Comparison of ENCODE assay signal across 12 cellular contexts in the genomic region with DNA sequence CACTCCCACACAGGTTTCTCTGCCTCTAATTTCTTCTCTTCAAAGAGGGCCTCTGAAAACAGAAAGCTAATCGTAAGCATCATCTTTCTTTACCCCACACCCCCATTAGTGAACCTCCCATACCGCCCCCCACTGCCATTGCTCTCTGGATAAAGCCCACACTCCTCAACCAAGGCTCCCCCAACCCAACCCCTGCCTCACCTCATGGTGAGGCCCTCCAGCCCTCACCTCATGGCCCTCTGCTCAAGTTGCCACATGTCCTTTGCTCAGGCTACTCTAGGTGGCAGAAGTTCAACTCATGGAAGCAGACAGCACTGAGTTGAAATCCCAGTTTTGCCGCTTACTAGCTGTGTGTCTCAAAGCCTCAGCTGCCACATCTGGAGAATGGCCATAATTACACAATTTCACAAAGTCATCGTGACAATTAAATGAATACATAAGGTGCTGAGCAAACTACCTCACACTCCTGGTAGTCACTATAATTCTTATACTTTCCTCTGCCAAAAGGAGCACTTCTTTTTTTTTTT. TPM values are rescaled to one million over a fixed set of nuclear protein-coding genes. Genes with fewer than 3 reads are reported as not detected.
A peak's percentile ranks its signal among the peaks of the same experiment; 100 is the strongest.
DNase-seq lines count a peak whose midpoint lies in the region; ATAC-seq, FAIRE-seq and TF ChIP-seq lines count a peak whose summit lies in the region.
"Had no signal": no experiment of that assay in that cellular context is flagged by ENCODE, and none has a peak within 500 bp of the region (broad histone marks: within the 10 kb centered on the region; RNA-seq: fewer than 3 reads in every experiment).

No MANE protein-coding gene starts in this region.

- no peaks in the 10 kb centered on the region for H3K36me3 Mint-ChIP-seq in naive thymus-derived CD8-positive, alpha-beta T cell
- no peaks in the 10 kb centered on the region for H3K36me3 Mint-ChIP-seq in activated CD8-positive, alpha-beta memory T cell treated with anti-CD3 and anti-CD28 coated beads, Interleukin-2, amount 10 ng/mL, durations not matched to agents 7 days and 5 days

- H3K9ac ChIP-seq in DND-41 (ENCODE audit: low read depth, low read length) (no peak overlapping the region), GM12878 (ENCODE audit: control insufficient read depth, insufficient read depth, low read length) (no peak overlapping the region)

- H3K9me3 ChIP-seq in DND-41 (ENCODE audit: insufficient read depth, low read length, severe bottlenecking): no peaks in the 10 kb centered on the region
- no peaks in the 10 kb centered on the region for H3K9me3 ChIP-seq in GM12878 (replicated peaks; ENCODE audit: control insufficient read depth, insufficient read depth, low read length)

- H3K36me3 ChIP-seq in DND-41 (ENCODE audit: insufficient read depth, low read length): no peaks in the 10 kb centered on the region
- H3K36me3 ChIP-seq in GM12878 (ENCODE audit: control insufficient read depth in 2 of 2, insufficient read depth in 2 of 2, low read length in 1 of 2): no peaks in the 10 kb centered on the region

- CTCF ChIA-PET in GM12878 (lab: Yijun Ruan, JAX): interaction anchor here (0.6 to 1.3 kb wide), 3 partner anchors 20 to 99 kb away, joined by 3 read pairs; no protein-coding TSS in a partner anchor
- CTCF ChIA-PET in activated CD8-positive, alpha-beta memory T cell treated with anti-CD3 and anti-CD28 coated beads, Interleukin-2, amount 10 ng/mL, durations not matched to agents 7 days and 5 days (lab: Charles Lee): interaction anchor here (0.7 to 3.0 kb wide), 4 partner anchors 9 to 252 kb away, joined by 3 to 8 read pairs (median 3); no protein-coding TSS in a partner anchor

- H3K4me2 ChIP-seq in DND-41 (ENCODE audit: insufficient read depth, low read length) (no peak overlapping the region), GM12878 (ENCODE audit: control insufficient read depth, insufficient read depth) (no peak overlapping the region)
- H3K4me2 ChIP-seq: smooth muscle cell had no signal

- no peaks in the 10 kb centered on the region for H3K79me2 ChIP-seq in DND-41 (ENCODE audit: insufficient read depth, low read length)
- H3K79me2 ChIP-seq in GM12878 (ENCODE audit: control insufficient read depth, insufficient read depth, low read length): no peaks in the 10 kb centered on the region

- POLR2A ChIA-PET in GM12878 (lab: Charles Lee): interaction anchor here (0.6 to 1.0 kb wide), 3 partner anchors 48 to 107 kb away, joined by 3 to 4 read pairs (median 4); no protein-coding TSS in a partner anchor
- POLR2A ChIA-PET in naive thymus-derived CD8-positive, alpha-beta T cell (lab: Charles Lee): no interaction called here

- no peaks in the 10 kb centered on the region for H3K27me3 Mint-ChIP-seq in naive thymus-derived CD8-positive, alpha-beta T cell
- no peaks in the 10 kb centered on the region for H3K27me3 Mint-ChIP-seq in activated CD8-positive, alpha-beta memory T cell treated with anti-CD3 and anti-CD28 coated beads, Interleukin-2, amount 10 ng/mL, durations not matched to agents 7 days and 5 days

- RAD21 ChIA-PET in GM12878 (lab: Charles Lee; ENCODE audit: unreplicated experiment): interaction anchor here (0.7 to 1.5 kb wide), 3 partner anchors 48 to 92 kb away, joined by 3 to 5 read pairs (median 3); no protein-coding TSS in a partner anchor

- WGBS in GM12878 (ENCODE audit: insufficient coverage, insufficient replicate concordance, low lambda C conversion rate, missing lambda C conversion rate): 88% methylated on average over 4 of the region's 4 CpGs

- TF ChIP-seq CTCF in DND-41 (IDR thresholded peaks at IDR 0.05; ENCODE audit: borderline replicate concordance, extremely low read depth, low read length, poor library complexity, severe bottlenecking) (peak; percentile 26), GM12878 (IDR thresholded peaks at IDR 0.05 in 2 of 3, conservative IDR thresholded peaks at IDR 0.05 in 1 of 3; ENCODE audit: control insufficient read depth in 2 of 3, extremely low read depth in 1 of 3, insufficient read depth in 1 of 3, low read depth in 3 of 3, low read length in 3 of 3) (peak in 2 of 3 experiments; percentile 4 to 13; a peak in 1 of 6 replicates)

- TF ChIP-seq EP300 in GM12878 (IDR thresholded peaks at IDR 0.05; ENCODE audit: borderline replicate concordance in 1 of 2, control insufficient read depth in 1 of 2, low read depth in 2 of 2, low read length in 2 of 2): no peak

- peak overlapping the region in 6 of 10 donors; percentile 28 to 76 (median 46) for H3K27ac Mint-ChIP-seq in naive thymus-derived CD8-positive, alpha-beta T cell
- no peak overlapping the region for H3K27ac Mint-ChIP-seq in activated CD8-positive, alpha-beta memory T cell treated with anti-CD3 and anti-CD28 coated beads, Interleukin-2, amount 10 ng/mL, durations not matched to agents 7 days and 5 days
- H3K27ac Mint-ChIP-seq: activated naive CD4-positive, alpha-beta T cell treated with anti-CD3 and anti-CD28 coated beads for 36 hours had no signal

- no peaks in the 10 kb centered on the region for H3K9me3 Mint-ChIP-seq in naive thymus-derived CD8-positive, alpha-beta T cell
- H3K9me3 Mint-ChIP-seq in activated CD8-positive, alpha-beta memory T cell treated with anti-CD3 and anti-CD28 coated beads, Interleukin-2, amount 10 ng/mL, durations not matched to agents 7 days and 5 days (ENCODE audit: low read depth): no peaks in the 10 kb centered on the region
- H3K9me3 Mint-ChIP-seq: activated naive CD4-positive, alpha-beta T cell treated with anti-CD3 and anti-CD28 coated beads for 36 hours had no signal

- ATAC-seq in DND-41 (ENCODE audit: insufficient read depth, low read depth): no peak
- ATAC-seq in GM12878: peak; percentile 38; the same call in 2 of the 3 replicates
- peak; percentile 33 to 39 for ATAC-seq in naive thymus-derived CD8-positive, alpha-beta T cell
- ATAC-seq in activated CD8-positive, alpha-beta memory T cell treated with anti-CD3 and anti-CD28 coated beads, Interleukin-2, amount 10 ng/mL, durations not matched to agents 7 days and 5 days: no peak

- H3K4me1 ChIP-seq in DND-41 (ENCODE audit: insufficient read depth, low read length): no peaks in the 10 kb centered on the region
- no peaks in the 10 kb centered on the region for H3K4me1 ChIP-seq in GM12878 (ENCODE audit: control insufficient read depth, insufficient read depth, low read length)

- in situ Hi-C loops in GM12878 (cut with MboI): no loop called here

- H4K20me1 ChIP-seq in DND-41 (ENCODE audit: insufficient read depth, low read length) (no peaks in the 10 kb centered on the region), GM12878 (ENCODE audit: control insufficient read depth, insufficient read depth) (no peaks in the 10 kb centered on the region)

- intact Hi-C loops in GM12878 (cut with micrococcal nuclease; ENCODE audit: unreplicated experiment): no loop called here

- H3K27ac ChIP-seq in DND-41 (ENCODE audit: low read length) (no peak overlapping the region), GM12878 (ENCODE audit: control insufficient read depth, insufficient read depth) (no peak overlapping the region)

- DNase-seq in DND-41 (no peak), HuH-7 (ENCODE audit: low spot score) (peak; percentile 66), GM12878 (ENCODE audit: low read depth, low spot score) (no peak), NCI-H1930 (lab: John Stamatoyannopoulos, UW) (no peak), NCI-H2227 (lab: John Stamatoyannopoulos, UW; ENCODE audit: unreplicated experiment) (no peak)
- DNase-seq in naive thymus-derived CD8-positive, alpha-beta T cell: no peak
- DNase-seq in activated CD8-positive, alpha-beta memory T cell treated with anti-CD3 and anti-CD28 coated beads, Interleukin-2, amount 10 ng/mL, durations not matched to agents 7 days and 5 days: no peak
- no peak for DNase-seq in activated naive CD4-positive, alpha-beta T cell treated with Interleukin-2 at 50 U/mL for 16 hours
- DNase-seq: activated naive CD4-positive, alpha-beta T cell treated with anti-CD3 and anti-CD28 coated beads for 36 hours; dorsolateral prefrontal cortex; NCI-H1417 had no signal

- no peak for TF ChIP-seq POLR2A in GM12878 (IDR thresholded peaks at IDR 0.05; ENCODE audit: low read depth, low read length)

- H3K4me3 ChIP-seq in DND-41 (ENCODE audit: low read depth in 1 of 2, low read length in 2 of 2) (no peak overlapping the region), GM12878 (no peak overlapping the region)
- H3K4me3 ChIP-seq: dorsolateral prefrontal cortex, smooth muscle cell had no signal

- SMC1A ChIA-PET in GM12878 (lab: Charles Lee; ENCODE audit: uncharacterized antibody, unreplicated experiment): interaction anchor here (0.6 to 1.2 kb wide), 5 partner anchors 14 to 98 kb away, joined by 3 to 7 read pairs (median 3); no protein-coding TSS in a partner anchor

- H2AFZ ChIP-seq in DND-41 (ENCODE audit: low read depth, low read length) (no peak overlapping the region), GM12878 (ENCODE audit: control insufficient read depth, low read depth, low read length) (no peak overlapping the region)

- FAIRE-seq in GM12878 (lab: Jason Lieb, UNC): no peak

- no peak overlapping the region for H3K4me3 Mint-ChIP-seq in naive thymus-derived CD8-positive, alpha-beta T cell
- H3K4me3 Mint-ChIP-seq in activated CD8-positive, alpha-beta memory T cell treated with anti-CD3 and anti-CD28 coated beads, Interleukin-2, amount 10 ng/mL, durations not matched to agents 7 days and 5 days: no peak overlapping the region
- H3K4me3 Mint-ChIP-seq: activated naive CD4-positive, alpha-beta T cell treated with anti-CD3 and anti-CD28 coated beads for 36 hours had no signal

- H3K27me3 ChIP-seq in DND-41 (ENCODE audit: insufficient read depth, low read length, poor library complexity) (no peaks in the 10 kb centered on the region), GM12878 (replicated peaks in 1 of 2; ENCODE audit: control insufficient read depth in 2 of 2, insufficient read depth in 2 of 2, low read length in 1 of 2) (no peaks in the 10 kb centered on the region)
- H3K27me3 ChIP-seq: dorsolateral prefrontal cortex had no signal

- peaks cover 0 to 5% (median under 1%) of the 10 kb centered on the region in 4 donors for H3K4me1 Mint-ChIP-seq in naive thymus-derived CD8-positive, alpha-beta T cell
- no peaks in the 10 kb centered on the region for H3K4me1 Mint-ChIP-seq in activated CD8-positive, alpha-beta memory T cell treated with anti-CD3 and anti-CD28 coated beads, Interleukin-2, amount 10 ng/mL, durations not matched to agents 7 days and 5 days

- TF ChIP-seq RAD21 in GM12878 (IDR thresholded peaks at IDR 0.05; ENCODE audit: insufficient read depth, low read depth, low read length): no peak

- no TSS peak for BruUV-seq in GM12878 (replicated peaks; lab: Mats Ljungman, UMichigan)

RNA-seq across cellular contexts. Expression of gene WASF2, which starts 18.2 kb away (rescaled TPM):
- 39.0 and 40.1 TPM in 2 replicates for total RNA-seq in GM12878 (2013; cell fraction: nucleolus; rRNA removed)
- 13.5 and 15.6 TPM in 2 replicates for total RNA-seq in GM12878 (2014; rRNA removed)
- total RNA-seq in GM12878 (2014; rRNA removed; fragmentation: Illumina TruSeq; extraction: Trizol): 18.4 TPM in 2 replicates
- total RNA-seq in GM12878 (2021): 111 and 112 TPM in 2 replicates
- 40.7 TPM for polyA plus RNA-seq in GM12878 (2011; ENCODE audit: low read depth)
- 20.9 and 40.8 TPM in 2 replicates for polyA plus RNA-seq in GM12878 (2011; rRNA removed)
- polyA plus RNA-seq in GM12878 (2011; cell fraction: cytosol; rRNA removed): 28.5 and 41.3 TPM in 2 replicates
- 41.7 and 42.5 TPM in 2 replicates for polyA plus RNA-seq in GM12878 (2011; cell fraction: nucleus; rRNA removed)
- 65.1 and 69.9 TPM in 2 replicates for polyA plus RNA-seq in GM12878 (2012)
- 67.6 and 74.8 TPM in 2 replicates for polyA plus RNA-seq in GM12878 (2014; fragmentation: Illumina TruSeq; extraction: Trizol)
- polyA plus RNA-seq in GM12878 (2014; fragmentation: Nextera tagmentation; extraction: Ambion mirVana): 1 to 10 TPM; 7.0 to 9.3 TPM
- polyA plus RNA-seq in GM12878 (2014; rRNA removed): 33.4 and 43.0 TPM in 2 replicates
- 100 to 1,000 TPM in 1 of 2 experiments, 10 to 100 TPM in 1; 98.6 to 103 TPM for polyA plus RNA-seq in GM12878 (2016; fragmentation: Nextera tagmentation; extraction: Ambion mirVana)
- polyA minus RNA-seq in GM12878 (2011; rRNA and poly(A)+ RNA removed): 39.4 and 44.4 TPM in 2 replicates
- 24.8 and 27.0 TPM in 2 replicates for polyA minus RNA-seq in GM12878 (2011; cell fraction: cytosol; rRNA and poly(A)+ RNA removed)
- 14.0 and 24.9 TPM in 2 replicates for polyA minus RNA-seq in GM12878 (2011; cell fraction: nucleus; rRNA and poly(A)+ RNA removed)
- 100 to 1,000 TPM; 183 to 185 TPM for total RNA-seq in naive thymus-derived CD8-positive, alpha-beta T cell
- polyA plus RNA-seq in naive thymus-derived CD8-positive, alpha-beta T cell: 10 to 100 TPM; 54.8 to 68.9 (median 68.5) TPM
- 100 to 1,000 TPM; 113 to 117 TPM for total RNA-seq in activated CD8-positive, alpha-beta memory T cell treated with anti-CD3 and anti-CD28 coated beads, Interleukin-2, amount 10 ng/mL, durations not matched to agents 7 days and 5 days

Comparison
In these comparisons a context has a peak if more than half of its experiments do, and no peak if none do; other contexts are left out.
1. ATAC-seq: peak in GM12878 (single experiment) and naive thymus-derived CD8-positive, alpha-beta T cell (2 of 2); none in DND-41 (single experiment) and activated CD8-positive, alpha-beta memory T cell treated with anti-CD3 and anti-CD28 coated beads, Interleukin-2, amount 10 ng/mL, durations not matched to agents 7 days and 5 days (single experiment).